In the genomic region with DNA sequence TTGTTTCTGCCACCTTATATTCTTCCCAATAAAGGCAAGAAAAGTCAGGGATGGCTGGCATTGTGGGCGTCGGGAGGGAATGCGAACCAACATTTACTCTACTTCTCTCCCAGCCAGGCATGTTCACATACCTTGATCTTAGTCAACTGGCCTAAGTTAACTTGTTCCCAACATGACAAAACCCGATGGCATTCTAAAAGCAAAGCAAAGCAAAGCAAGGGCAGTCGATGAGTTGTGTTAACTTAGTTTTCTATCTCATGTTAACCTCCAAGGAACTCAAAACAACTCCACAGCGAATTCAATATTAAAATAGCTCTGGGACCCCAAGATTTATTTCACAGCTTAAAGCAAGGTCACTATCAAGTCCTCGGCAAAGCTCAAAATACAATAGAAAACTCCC, we compare ENCODE assay signal across 1 cellular context.
TF ChIP-seq lines count a peak whose summit lies in the region.

No MANE protein-coding gene starts in this region.

TF ChIP-seq in H1, 55 proteins besides CTCF, POLR2A, EP300 and RAD21:
- no peak for TF ChIP-seq CEBPB (IDR thresholded peaks at IDR 0.05; ENCODE audit: low read depth, low read length)
- no peak for TF ChIP-seq SIX5 (IDR thresholded peaks at IDR 0.05; ENCODE audit: low read depth, low read length)
- TF ChIP-seq, protein P1, sequence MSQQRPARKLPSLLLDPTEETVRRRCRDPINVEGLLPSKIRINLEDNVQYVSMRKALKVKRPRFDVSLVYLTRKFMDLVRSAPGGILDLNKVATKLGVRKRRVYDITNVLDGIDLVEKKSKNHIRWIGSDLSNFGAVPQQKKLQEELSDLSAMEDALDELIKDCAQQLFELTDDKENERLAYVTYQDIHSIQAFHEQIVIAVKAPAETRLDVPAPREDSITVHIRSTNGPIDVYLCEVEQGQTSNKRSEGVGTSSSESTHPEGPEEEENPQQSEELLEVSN (IDR thresholded peaks at IDR 0.05) = no peak
- no peak for TF ChIP-seq GABPA (IDR thresholded peaks at IDR 0.05; ENCODE audit: borderline replicate concordance, insufficient read depth, low read length)
- TF ChIP-seq, protein P2, sequence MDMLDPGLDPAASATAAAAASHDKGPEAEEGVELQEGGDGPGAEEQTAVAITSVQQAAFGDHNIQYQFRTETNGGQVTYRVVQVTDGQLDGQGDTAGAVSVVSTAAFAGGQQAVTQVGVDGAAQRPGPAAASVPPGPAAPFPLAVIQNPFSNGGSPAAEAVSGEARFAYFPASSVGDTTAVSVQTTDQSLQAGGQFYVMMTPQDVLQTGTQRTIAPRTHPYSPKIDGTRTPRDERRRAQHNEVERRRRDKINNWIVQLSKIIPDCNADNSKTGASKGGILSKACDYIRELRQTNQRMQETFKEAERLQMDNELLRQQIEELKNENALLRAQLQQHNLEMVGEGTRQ (IDR thresholded peaks at IDR 0.05; ENCODE audit: low read length) = no peak
- TF ChIP-seq, protein P3, sequence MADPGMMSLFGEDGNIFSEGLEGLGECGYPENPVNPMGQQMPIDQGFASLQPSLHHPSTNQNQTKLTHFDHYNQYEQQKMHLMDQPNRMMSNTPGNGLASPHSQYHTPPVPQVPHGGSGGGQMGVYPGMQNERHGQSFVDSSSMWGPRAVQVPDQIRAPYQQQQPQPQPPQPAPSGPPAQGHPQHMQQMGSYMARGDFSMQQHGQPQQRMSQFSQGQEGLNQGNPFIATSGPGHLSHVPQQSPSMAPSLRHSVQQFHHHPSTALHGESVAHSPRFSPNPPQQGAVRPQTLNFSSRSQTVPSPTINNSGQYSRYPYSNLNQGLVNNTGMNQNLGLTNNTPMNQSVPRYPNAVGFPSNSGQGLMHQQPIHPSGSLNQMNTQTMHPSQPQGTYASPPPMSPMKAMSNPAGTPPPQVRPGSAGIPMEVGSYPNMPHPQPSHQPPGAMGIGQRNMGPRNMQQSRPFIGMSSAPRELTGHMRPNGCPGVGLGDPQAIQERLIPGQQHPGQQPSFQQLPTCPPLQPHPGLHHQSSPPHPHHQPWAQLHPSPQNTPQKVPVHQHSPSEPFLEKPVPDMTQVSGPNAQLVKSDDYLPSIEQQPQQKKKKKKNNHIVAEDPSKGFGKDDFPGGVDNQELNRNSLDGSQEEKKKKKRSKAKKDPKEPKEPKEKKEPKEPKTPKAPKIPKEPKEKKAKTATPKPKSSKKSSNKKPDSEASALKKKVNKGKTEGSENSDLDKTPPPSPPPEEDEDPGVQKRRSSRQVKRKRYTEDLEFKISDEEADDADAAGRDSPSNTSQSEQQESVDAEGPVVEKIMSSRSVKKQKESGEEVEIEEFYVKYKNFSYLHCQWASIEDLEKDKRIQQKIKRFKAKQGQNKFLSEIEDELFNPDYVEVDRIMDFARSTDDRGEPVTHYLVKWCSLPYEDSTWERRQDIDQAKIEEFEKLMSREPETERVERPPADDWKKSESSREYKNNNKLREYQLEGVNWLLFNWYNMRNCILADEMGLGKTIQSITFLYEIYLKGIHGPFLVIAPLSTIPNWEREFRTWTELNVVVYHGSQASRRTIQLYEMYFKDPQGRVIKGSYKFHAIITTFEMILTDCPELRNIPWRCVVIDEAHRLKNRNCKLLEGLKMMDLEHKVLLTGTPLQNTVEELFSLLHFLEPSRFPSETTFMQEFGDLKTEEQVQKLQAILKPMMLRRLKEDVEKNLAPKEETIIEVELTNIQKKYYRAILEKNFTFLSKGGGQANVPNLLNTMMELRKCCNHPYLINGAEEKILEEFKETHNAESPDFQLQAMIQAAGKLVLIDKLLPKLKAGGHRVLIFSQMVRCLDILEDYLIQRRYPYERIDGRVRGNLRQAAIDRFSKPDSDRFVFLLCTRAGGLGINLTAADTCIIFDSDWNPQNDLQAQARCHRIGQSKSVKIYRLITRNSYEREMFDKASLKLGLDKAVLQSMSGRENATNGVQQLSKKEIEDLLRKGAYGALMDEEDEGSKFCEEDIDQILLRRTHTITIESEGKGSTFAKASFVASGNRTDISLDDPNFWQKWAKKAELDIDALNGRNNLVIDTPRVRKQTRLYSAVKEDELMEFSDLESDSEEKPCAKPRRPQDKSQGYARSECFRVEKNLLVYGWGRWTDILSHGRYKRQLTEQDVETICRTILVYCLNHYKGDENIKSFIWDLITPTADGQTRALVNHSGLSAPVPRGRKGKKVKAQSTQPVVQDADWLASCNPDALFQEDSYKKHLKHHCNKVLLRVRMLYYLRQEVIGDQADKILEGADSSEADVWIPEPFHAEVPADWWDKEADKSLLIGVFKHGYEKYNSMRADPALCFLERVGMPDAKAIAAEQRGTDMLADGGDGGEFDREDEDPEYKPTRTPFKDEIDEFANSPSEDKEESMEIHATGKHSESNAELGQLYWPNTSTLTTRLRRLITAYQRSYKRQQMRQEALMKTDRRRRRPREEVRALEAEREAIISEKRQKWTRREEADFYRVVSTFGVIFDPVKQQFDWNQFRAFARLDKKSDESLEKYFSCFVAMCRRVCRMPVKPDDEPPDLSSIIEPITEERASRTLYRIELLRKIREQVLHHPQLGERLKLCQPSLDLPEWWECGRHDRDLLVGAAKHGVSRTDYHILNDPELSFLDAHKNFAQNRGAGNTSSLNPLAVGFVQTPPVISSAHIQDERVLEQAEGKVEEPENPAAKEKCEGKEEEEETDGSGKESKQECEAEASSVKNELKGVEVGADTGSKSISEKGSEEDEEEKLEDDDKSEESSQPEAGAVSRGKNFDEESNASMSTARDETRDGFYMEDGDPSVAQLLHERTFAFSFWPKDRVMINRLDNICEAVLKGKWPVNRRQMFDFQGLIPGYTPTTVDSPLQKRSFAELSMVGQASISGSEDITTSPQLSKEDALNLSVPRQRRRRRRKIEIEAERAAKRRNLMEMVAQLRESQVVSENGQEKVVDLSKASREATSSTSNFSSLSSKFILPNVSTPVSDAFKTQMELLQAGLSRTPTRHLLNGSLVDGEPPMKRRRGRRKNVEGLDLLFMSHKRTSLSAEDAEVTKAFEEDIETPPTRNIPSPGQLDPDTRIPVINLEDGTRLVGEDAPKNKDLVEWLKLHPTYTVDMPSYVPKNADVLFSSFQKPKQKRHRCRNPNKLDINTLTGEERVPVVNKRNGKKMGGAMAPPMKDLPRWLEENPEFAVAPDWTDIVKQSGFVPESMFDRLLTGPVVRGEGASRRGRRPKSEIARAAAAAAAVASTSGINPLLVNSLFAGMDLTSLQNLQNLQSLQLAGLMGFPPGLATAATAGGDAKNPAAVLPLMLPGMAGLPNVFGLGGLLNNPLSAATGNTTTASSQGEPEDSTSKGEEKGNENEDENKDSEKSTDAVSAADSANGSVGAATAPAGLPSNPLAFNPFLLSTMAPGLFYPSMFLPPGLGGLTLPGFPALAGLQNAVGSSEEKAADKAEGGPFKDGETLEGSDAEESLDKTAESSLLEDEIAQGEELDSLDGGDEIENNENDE (IDR thresholded peaks at IDR 0.05; ENCODE audit: insufficient replicate concordance, low read length) = no peak
- no peak for TF ChIP-seq ASH2L (IDR thresholded peaks at IDR 0.05; ENCODE audit: low read length)
- no peak for TF ChIP-seq TBP (IDR thresholded peaks at IDR 0.05; ENCODE audit: low read depth, low read length)
- TF ChIP-seq KDM5A (IDR thresholded peaks at IDR 0.05; ENCODE audit: low read length) = no peak
TF ChIP-seq in H1: peak in this region for 0.
